In genomic region chr12:38507839-38508238, GRCh38 we compare ENCODE assay signal across 2 cellular contexts.
TF ChIP-seq lines count a peak whose summit lies in the region.

No MANE protein-coding gene starts in this region.

TF ChIP-seq in GM23338, 12 proteins besides CTCF, POLR2A, EP300 and RAD21:
- TF ChIP-seq REST (IDR thresholded peaks at IDR 0.05; ENCODE audit: unreplicated experiment) (no peak), NANOG (IDR thresholded peaks at IDR 0.05; ENCODE audit: borderline replicate concordance) (no peak), ZNF114 (CRISPR knock-in tag; IDR thresholded peaks at IDR 0.05) (no peak), STAT1 (IDR thresholded peaks at IDR 0.05; ENCODE audit: unreplicated experiment) (no peak), CREB1 (CRISPR knock-in tag; IDR thresholded peaks at IDR 0.05; ENCODE audit: low read depth) (no peak), ETS1 (IDR thresholded peaks at IDR 0.05) (no peak), ZNF462 (CRISPR knock-in tag; IDR thresholded peaks at IDR 0.05) (no peak), ZNF331 (CRISPR knock-in tag; IDR thresholded peaks at IDR 0.05; ENCODE audit: low read depth) (no peak), EZH2 (IDR thresholded peaks at IDR 0.05; ENCODE audit: low read depth, unreplicated experiment) (no peak), POLR2AphosphoS5 (IDR thresholded peaks at IDR 0.05; ENCODE audit: low read depth) (no peak), JUNB (IDR thresholded peaks at IDR 0.05; ENCODE audit: unreplicated experiment) (no peak), EZH2phosphoT487 (IDR thresholded peaks at IDR 0.05; ENCODE audit: unreplicated experiment) (no peak)

TF ChIP-seq in H1, 55 proteins besides CTCF, POLR2A, EP300 and RAD21:
- no peak for TF ChIP-seq SIX5 (IDR thresholded peaks at IDR 0.05; ENCODE audit: low read depth, low read length)
- TF ChIP-seq ATF3 (IDR thresholded peaks at IDR 0.05; ENCODE audit: insufficient read depth, low read depth, low read length): no peak
- no peak for TF ChIP-seq SP2 (IDR thresholded peaks at IDR 0.05; ENCODE audit: low read length)
- TF ChIP-seq RNF2 (IDR thresholded peaks at IDR 0.05; ENCODE audit: borderline replicate concordance, low read depth, low read length, missing control alignments, poor library complexity, severe bottlenecking): no peak
- TF ChIP-seq SIN3A (conservative IDR thresholded peaks at IDR 0.05 in 1 of 2, IDR thresholded peaks at IDR 0.05 in 1 of 2; ENCODE audit: low read depth in 1 of 2, low read length in 2 of 2): no peak
- no peak for TF ChIP-seq EGR1 (IDR thresholded peaks at IDR 0.05; ENCODE audit: borderline replicate concordance, low read depth, low read length)
- TF ChIP-seq POLR2AphosphoS5 (IDR thresholded peaks at IDR 0.05; ENCODE audit: low read depth, low read length): no peak
- TF ChIP-seq GTF2F1 (IDR thresholded peaks at IDR 0.05; ENCODE audit: borderline replicate concordance, low read depth, low read length): no peak
- no peak for TF ChIP-seq JUND (IDR thresholded peaks at IDR 0.05; ENCODE audit: low read length)
- TF ChIP-seq GABPA (IDR thresholded peaks at IDR 0.05; ENCODE audit: borderline replicate concordance, insufficient read depth, low read length): no peak
- no peak for TF ChIP-seq CEBPB (IDR thresholded peaks at IDR 0.05; ENCODE audit: low read depth, low read length)
- no peak for TF ChIP-seq KDM4A (IDR thresholded peaks at IDR 0.05; ENCODE audit: low read depth, low read length, severe bottlenecking)
- TF ChIP-seq USF2 (IDR thresholded peaks at IDR 0.05; ENCODE audit: low read length): no peak
- TF ChIP-seq RXRA (IDR thresholded peaks at IDR 0.05; ENCODE audit: insufficient read depth, low read depth, low read length): no peak
- TF ChIP-seq TEAD4 (IDR thresholded peaks at IDR 0.05; ENCODE audit: low read depth, low read length): no peak
- no peak for TF ChIP-seq YY1 (IDR thresholded peaks at IDR 0.05; ENCODE audit: low read depth, low read length)
- TF ChIP-seq PHF8 (conservative IDR thresholded peaks at IDR 0.05; ENCODE audit: low read depth, low read length): no peak
- no peak for TF ChIP-seq RBBP5 (IDR thresholded peaks at IDR 0.05; ENCODE audit: borderline replicate concordance, low read depth, low read length)
- TF ChIP-seq CTBP2 (IDR thresholded peaks at IDR 0.05; ENCODE audit: borderline replicate concordance, insufficient read depth, insufficient read length, low read length): no peak
- TF ChIP-seq EZH2 (IDR thresholded peaks at IDR 0.05; ENCODE audit: low read depth, low read length, severe bottlenecking): no peak
TF ChIP-seq in H1: peak in this region for 0.
